In genomic region chr5:1877434-1878049, GRCh38 we compare ENCODE assay signal across 1 cellular context.
TF ChIP-seq lines count a peak whose summit lies in the region.

No MANE protein-coding gene starts in this region.

TF ChIP-seq in WTC11, 78 proteins besides CTCF, POLR2A, EP300 and RAD21 (continued from another document):
- TF ChIP-seq, protein P1, sequence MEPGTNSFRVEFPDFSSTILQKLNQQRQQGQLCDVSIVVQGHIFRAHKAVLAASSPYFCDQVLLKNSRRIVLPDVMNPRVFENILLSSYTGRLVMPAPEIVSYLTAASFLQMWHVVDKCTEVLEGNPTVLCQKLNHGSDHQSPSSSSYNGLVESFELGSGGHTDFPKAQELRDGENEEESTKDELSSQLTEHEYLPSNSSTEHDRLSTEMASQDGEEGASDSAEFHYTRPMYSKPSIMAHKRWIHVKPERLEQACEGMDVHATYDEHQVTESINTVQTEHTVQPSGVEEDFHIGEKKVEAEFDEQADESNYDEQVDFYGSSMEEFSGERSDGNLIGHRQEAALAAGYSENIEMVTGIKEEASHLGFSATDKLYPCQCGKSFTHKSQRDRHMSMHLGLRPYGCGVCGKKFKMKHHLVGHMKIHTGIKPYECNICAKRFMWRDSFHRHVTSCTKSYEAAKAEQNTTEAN (CRISPR knock-in tag; IDR thresholded peaks at IDR 0.05), result no peak
- no peak for TF ChIP-seq ELF4 (CRISPR knock-in tag; IDR thresholded peaks at IDR 0.05; ENCODE audit: low read depth)
- TF ChIP-seq AFF4 (CRISPR knock-in tag; IDR thresholded peaks at IDR 0.05; ENCODE audit: borderline replicate concordance), result no peak
- TF ChIP-seq E2F5 (CRISPR knock-in tag; IDR thresholded peaks at IDR 0.05), result no peak
- no peak for TF ChIP-seq NR2C2 (CRISPR knock-in tag; IDR thresholded peaks at IDR 0.05)
- no peak for TF ChIP-seq NFATC4 (CRISPR knock-in tag; IDR thresholded peaks at IDR 0.05)
